ENCODE assay signal across 29 cellular contexts in genomic region chr17:18136357-18136756, GRCh38.
"Had no signal": no experiment of that assay in that cellular context is flagged by ENCODE, and none has a peak within 500 bp of the region (broad histone marks: within the 10 kb centered on the region; RNA-seq: fewer than 3 reads in every experiment).

No MANE protein-coding gene starts in this region.

- ATAC-seq: activated naive CD4-positive, alpha-beta T cell treated with anti-CD3 and anti-CD28 coated beads, Interleukin-2, amount 50 U/mL, for 72 hours; activated T-cell treated with anti-CD3 and anti-CD28 coated beads, Interleukin-2, amount 50 U/mL, for 72 hours; esophagus mucosa; WTC11 had no signal

- H3K27me3 Mint-ChIP-seq: activated CD4-positive, alpha-beta memory T cell treated with anti-CD3 and anti-CD28 coated beads, Interleukin-2, amount 10 ng/mL, durations not matched to agents 7 days and 5 days; activated CD4-positive, alpha-beta T cell treated with anti-CD3 and anti-CD28 coated beads, Interleukin-2, amount 10 ng/mL, durations not matched to agents 7 days and 5 days; activated naive CD8-positive, alpha-beta T cell treated with anti-CD3 and anti-CD28 coated beads, Interleukin-2, amount 10 ng/mL, durations not matched to agents 7 days and 5 days; activated T-cell treated with anti-CD3 and anti-CD28 coated beads, Interleukin-2, amount 50 U/mL, for 24 hours had no signal

- H3K27ac ChIP-seq: ascending aorta, breast epithelium, coronary artery, dorsolateral prefrontal cortex had no signal

- H3K9me3 ChIP-seq: ascending aorta, breast epithelium had no signal

- FAIRE-seq: frontal cortex had no signal

- H3K27ac Mint-ChIP-seq: activated CD4-positive, alpha-beta memory T cell treated with anti-CD3 and anti-CD28 coated beads, Interleukin-2, amount 10 ng/mL, durations not matched to agents 7 days and 5 days; activated CD4-positive, alpha-beta T cell treated with anti-CD3 and anti-CD28 coated beads, Interleukin-2, amount 10 ng/mL, durations not matched to agents 7 days and 5 days; activated naive CD4-positive, alpha-beta T cell treated with anti-CD3 and anti-CD28 coated beads, Interleukin-2, amount 10 ng/mL, durations not matched to agents 7 days and 5 days; activated naive CD4-positive, alpha-beta T cell treated with anti-CD3 and anti-CD28 coated beads, Interleukin-2, amount 50 U/mL, for 72 hours; activated naive CD8-positive, alpha-beta T cell treated with anti-CD3 and anti-CD28 coated beads, Interleukin-2, amount 10 ng/mL, durations not matched to agents 7 days and 5 days; activated T-cell treated with anti-CD3 and anti-CD28 coated beads, Interleukin-2, amount 50 U/mL, for 24 hours; activated T-cell treated with anti-CD3 and anti-CD28 coated beads, Interleukin-2, amount 50 U/mL, for 72 hours; brain; dendritic cell treated with granulocyte-macrophage colony-stimulating factor and Interleukin-4, amounts not matched to agents 40 ng/mL and 50 ng/mL, for 4 days; endodermal cell; WTC11 had no signal

- H3K36me3 ChIP-seq: ascending aorta, breast epithelium had no signal

- H3K27me3 ChIP-seq: ascending aorta, breast epithelium, dorsolateral prefrontal cortex had no signal

- H3K4me3 ChIP-seq: ascending aorta, breast epithelium, coronary artery, dorsolateral prefrontal cortex had no signal

- H3K9me3 Mint-ChIP-seq: activated CD4-positive, alpha-beta memory T cell treated with anti-CD3 and anti-CD28 coated beads, Interleukin-2, amount 10 ng/mL, durations not matched to agents 7 days and 5 days; activated CD4-positive, alpha-beta T cell treated with anti-CD3 and anti-CD28 coated beads, Interleukin-2, amount 10 ng/mL, durations not matched to agents 7 days and 5 days; activated naive CD4-positive, alpha-beta T cell treated with anti-CD3 and anti-CD28 coated beads, Interleukin-2, amount 10 ng/mL, durations not matched to agents 7 days and 5 days; activated naive CD4-positive, alpha-beta T cell treated with anti-CD3 and anti-CD28 coated beads, Interleukin-2, amount 50 U/mL, for 72 hours; activated naive CD8-positive, alpha-beta T cell treated with anti-CD3 and anti-CD28 coated beads, Interleukin-2, amount 10 ng/mL, durations not matched to agents 7 days and 5 days; activated T-cell treated with anti-CD3 and anti-CD28 coated beads, Interleukin-2, amount 50 U/mL, for 24 hours; activated T-cell treated with anti-CD3 and anti-CD28 coated beads, Interleukin-2, amount 50 U/mL, for 72 hours; brain; central memory CD8-positive, alpha-beta T cell; dendritic cell treated with granulocyte-macrophage colony-stimulating factor and Interleukin-4, amounts not matched to agents 40 ng/mL and 50 ng/mL, for 4 days; endodermal cell; WTC11 had no signal

- DNase-seq: activated CD4-positive, alpha-beta memory T cell treated with anti-CD3 and anti-CD28 coated beads, Interleukin-2, amount 10 ng/mL, durations not matched to agents 7 days and 5 days; activated CD4-positive, alpha-beta T cell treated with anti-CD3 and anti-CD28 coated beads for 1 hour; activated CD4-positive, alpha-beta T cell treated with anti-CD3 and anti-CD28 coated beads for 4 hours; activated CD4-positive, alpha-beta T cell treated with anti-CD3 and anti-CD28 coated beads, Interleukin-2, amount 10 ng/mL, durations not matched to agents 7 days and 5 days; activated CD4-positive, alpha-beta T cell treated with anti-CD3 and anti-CD28 coated beads, Interleukin-2, amount 50 U/mL, for 4 hours; activated CD8-positive, alpha-beta memory T cell treated with anti-CD3 and anti-CD28 coated beads, Interleukin-2, amount 50 U/mL, for 48 hours; activated gamma-delta T cell; activated naive CD4-positive, alpha-beta T cell; activated naive CD4-positive, alpha-beta T cell treated with anti-CD3 and anti-CD28 coated beads, Interleukin-2, amount 10 ng/mL, durations not matched to agents 7 days and 5 days; activated naive CD8-positive, alpha-beta T cell treated with anti-CD3 and anti-CD28 coated beads, Interleukin-2, amount 10 ng/mL, durations not matched to agents 7 days and 5 days; activated T-cell treated with anti-CD3 and anti-CD28 coated beads for 4 hours; activated T-cell treated with anti-CD3 and anti-CD28 coated beads, Interleukin-2, amount 50 U/mL, for 24 hours; activated T-cell treated with anti-CD3 and anti-CD28 coated beads, Interleukin-2, amount 50 U/mL, for 72 hours; dorsolateral prefrontal cortex; effector memory CD4-positive, alpha-beta T cell; endodermal cell; foreskin fibroblast; glutamatergic neuron; T-helper 2 cell had no signal

- H3K4me1 Mint-ChIP-seq: activated naive CD4-positive, alpha-beta T cell treated with anti-CD3 and anti-CD28 coated beads, Interleukin-2, amount 10 ng/mL, durations not matched to agents 7 days and 5 days; activated naive CD8-positive, alpha-beta T cell treated with anti-CD3 and anti-CD28 coated beads, Interleukin-2, amount 10 ng/mL, durations not matched to agents 7 days and 5 days; endodermal cell had no signal

- H3K36me3 Mint-ChIP-seq: activated naive CD4-positive, alpha-beta T cell treated with anti-CD3 and anti-CD28 coated beads, Interleukin-2, amount 10 ng/mL, durations not matched to agents 7 days and 5 days; activated naive CD4-positive, alpha-beta T cell treated with anti-CD3 and anti-CD28 coated beads, Interleukin-2, amount 50 U/mL, for 72 hours; activated naive CD8-positive, alpha-beta T cell treated with anti-CD3 and anti-CD28 coated beads, Interleukin-2, amount 10 ng/mL, durations not matched to agents 7 days and 5 days; brain; WTC11 had no signal

- H3K4me3 Mint-ChIP-seq: activated CD4-positive, alpha-beta memory T cell treated with anti-CD3 and anti-CD28 coated beads, Interleukin-2, amount 10 ng/mL, durations not matched to agents 7 days and 5 days; activated CD4-positive, alpha-beta T cell treated with anti-CD3 and anti-CD28 coated beads, Interleukin-2, amount 10 ng/mL, durations not matched to agents 7 days and 5 days; activated naive CD4-positive, alpha-beta T cell treated with anti-CD3 and anti-CD28 coated beads, Interleukin-2, amount 10 ng/mL, durations not matched to agents 7 days and 5 days; activated naive CD8-positive, alpha-beta T cell treated with anti-CD3 and anti-CD28 coated beads, Interleukin-2, amount 10 ng/mL, durations not matched to agents 7 days and 5 days; activated T-cell treated with anti-CD3 and anti-CD28 coated beads, Interleukin-2, amount 50 U/mL, for 24 hours; activated T-cell treated with anti-CD3 and anti-CD28 coated beads, Interleukin-2, amount 50 U/mL, for 72 hours; brain; central memory CD8-positive, alpha-beta T cell; dendritic cell treated with granulocyte-macrophage colony-stimulating factor and Interleukin-4, amounts not matched to agents 40 ng/mL and 50 ng/mL, for 4 days; endodermal cell; WTC11 had no signal
